16 cellular contexts compared by ENCODE assay signal in genomic region chr11:110126936-110127335, GRCh38.
"Had no signal": no experiment of that assay in that cellular context is flagged by ENCODE, and none has a peak within 500 bp of the region (broad histone marks: within the 10 kb centered on the region; RNA-seq: fewer than 3 reads in every experiment).

No MANE protein-coding gene starts in this region.

- H3K27ac ChIP-seq: psoas muscle, right lobe of liver, spleen, thoracic aorta had no signal

- DNase-seq: activated CD4-positive, alpha-beta T cell treated with anti-CD3 and anti-CD28 coated beads, Interleukin-2, amount 50 U/mL, for 1 hour; activated CD8-positive, alpha-beta memory T cell treated with anti-CD3 and anti-CD28 coated beads for 24 hours; activated naive CD4-positive, alpha-beta T cell; activated naive CD8-positive, alpha-beta T cell treated with anti-CD3 and anti-CD28 coated beads, Interleukin-2, amount 10 ng/mL, durations not matched to agents 7 days and 5 days; anterior cingulate cortex; mammary epithelial cell; occipital lobe; psoas muscle; right lobe of liver; spleen; stimulated activated CD4-positive, alpha-beta T cell treated with anti-CD3 and anti-CD28 coated beads, Interleukin-1b, Interleukin-23, amount 100 ng/mL, for 48 hours had no signal

- H3K4me3 ChIP-seq: psoas muscle, right lobe of liver, spleen, thoracic aorta had no signal

- H3K27me3 ChIP-seq: right lobe of liver, spleen had no signal

- ATAC-seq: activated CD4-positive, CD25-positive, alpha-beta regulatory T cell treated with anti-CD3 and anti-CD28 coated beads, Interleukin-2, amount 50 U/mL, for 24 hours; esophagus mucosa; left lobe of liver; natural killer cell treated with Interleukin-12 subunit alpha and Interleukin-12 subunit beta and Interleukin-15 and Interleukin-18, amount 100 ng/mL, for 72 hours; psoas muscle; right lobe of liver had no signal

- H3K9me3 ChIP-seq: psoas muscle, right lobe of liver, spleen, thoracic aorta had no signal

- H3K36me3 ChIP-seq: right lobe of liver, spleen, thoracic aorta had no signal
